2 cellular contexts compared by ENCODE assay signal in genomic region chr9:123061216-123061615, GRCh38.
TF ChIP-seq lines count a peak whose summit lies in the region.

No MANE protein-coding gene starts in this region.

TF ChIP-seq in HepG2, 621 proteins besides CTCF, POLR2A, EP300 and RAD21:
- TF ChIP-seq FOXK2 (IDR thresholded peaks at IDR 0.05): no peak
- no peak for TF ChIP-seq ZBTB40 (IDR thresholded peaks at IDR 0.05)
- peak; percentile 85 for TF ChIP-seq ZBTB40 (CRISPR knock-in tag; IDR thresholded peaks at IDR 0.05)

TF ChIP-seq in K562, 482 proteins besides CTCF, POLR2A, EP300 and RAD21:
- TF ChIP-seq KLF16 (IDR thresholded peaks at IDR 0.05) (no peak), ZBTB40 (IDR thresholded peaks at IDR 0.05) (peak; percentile 85), ZBTB40 (CRISPR knock-in tag; IDR thresholded peaks at IDR 0.05) (peak; percentile 70)
